In genomic region chr10:128046934-128047251, GRCh38 we compare ENCODE assay signal across 8 cellular contexts.
A peak's percentile ranks its signal among the peaks of the same experiment; 100 is the strongest.
DNase-seq lines count a peak whose midpoint lies in the region; ATAC-seq and TF ChIP-seq lines count a peak whose summit lies in the region.

No MANE protein-coding gene starts in this region.

- ATAC-seq in activated CD8-positive, alpha-beta memory T cell treated with anti-CD3 and anti-CD28 coated beads, Interleukin-2, amount 10 ng/mL, durations not matched to agents 7 days and 5 days, result no peak
- ATAC-seq in GM21528 (IDR thresholded peaks at IDR 0.05; ENCODE audit: low FRiP score, unreplicated experiment), result no peak

- H3K4me3 ChIP-seq in stomach, result peak overlapping the region in 1 of 4 donors; percentile 26

- peak overlapping the region; percentile 91 for H3K27ac Mint-ChIP-seq in activated CD8-positive, alpha-beta memory T cell treated with anti-CD3 and anti-CD28 coated beads, Interleukin-2, amount 10 ng/mL, durations not matched to agents 7 days and 5 days
- H3K27ac Mint-ChIP-seq in endothelial cell (ENCODE audit: unreplicated experiment), result no peak overlapping the region

- 55 to 83% (median 69%) methylated on average over 3 to 10 of the region's 10 CpGs for WGBS in stomach, 5 donors

- H3K27ac ChIP-seq in KOPT-K1 (ENCODE audit: low read depth, low read length, poor library complexity, severe bottlenecking), result peak overlapping the region; percentile 67
- H3K27ac ChIP-seq in stomach, result peak overlapping the region in 4 of 5 donors; percentile 77 to 86 (median 78)

- H3K4me1 Mint-ChIP-seq in activated CD8-positive, alpha-beta memory T cell treated with anti-CD3 and anti-CD28 coated beads, Interleukin-2, amount 10 ng/mL, durations not matched to agents 7 days and 5 days, result peaks cover 56% of the 10 kb centered on the region
- H3K4me1 Mint-ChIP-seq in endothelial cell (ENCODE audit: unreplicated experiment), result peaks cover 54% of the 10 kb centered on the region

- TF ChIP-seq CTCF in endothelial cell (IDR thresholded peaks at IDR 0.05; ENCODE audit: unreplicated experiment) (no peak), stomach (IDR thresholded peaks at IDR 0.05) (no peak)

- H3K9me3 Mint-ChIP-seq in activated CD8-positive, alpha-beta memory T cell treated with anti-CD3 and anti-CD28 coated beads, Interleukin-2, amount 10 ng/mL, durations not matched to agents 7 days and 5 days (ENCODE audit: low read depth), result no peaks in the 10 kb centered on the region
- H3K9me3 Mint-ChIP-seq in endothelial cell (ENCODE audit: unreplicated experiment), result no peaks in the 10 kb centered on the region

- peaks cover 5 to 47% (median 24%) of the 10 kb centered on the region in 4 donors for H3K4me1 ChIP-seq in stomach

- H3K27me3 ChIP-seq in stomach, result no peaks in the 10 kb centered on the region

- H3K36me3 ChIP-seq in KOPT-K1 (ENCODE audit: insufficient read depth, low read length) (0 out of 2 replicates have a peak, but pooled peaks cover 5% of the 10 kb centered on the region), stomach (peaks cover 0 to 15% (median 9%) of the 10 kb centered on the region in 4 donors)

- intact Hi-C loops in stomach (cut with DNase I; ENCODE audit: low total_unique reads), result no loop called here

- no peaks in the 10 kb centered on the region for H3K27me3 Mint-ChIP-seq in activated CD8-positive, alpha-beta memory T cell treated with anti-CD3 and anti-CD28 coated beads, Interleukin-2, amount 10 ng/mL, durations not matched to agents 7 days and 5 days
- peaks cover 14% of the 10 kb centered on the region for H3K27me3 Mint-ChIP-seq in endothelial cell (ENCODE audit: unreplicated experiment)

- no peak for TF ChIP-seq POLR2A in stomach (IDR thresholded peaks at IDR 0.05)

- no peak for DNase-seq in activated CD8-positive, alpha-beta memory T cell treated with anti-CD3 and anti-CD28 coated beads, Interleukin-2, amount 10 ng/mL, durations not matched to agents 7 days and 5 days
- DNase-seq in activated CD8-positive, alpha-beta memory T cell treated with anti-CD3 and anti-CD28 coated beads, Interleukin-2, amount 50 U/mL, for 4 hours, result no peak
- DNase-seq in endothelial cell (ENCODE audit: low spot score) (no peak), stomach (no peak), NOMO-1 (lab: John Stamatoyannopoulos, UW; ENCODE audit: unreplicated experiment in 2 of 2) (no peak), DMS 273 treated with DMSO at 0.1 percent for 48 hours (lab: John Stamatoyannopoulos, UW) (no peak)

- TF ChIP-seq EP300 in stomach (IDR thresholded peaks at IDR 0.05), result no peak

- peak overlapping the region; percentile 79 for H3K4me3 Mint-ChIP-seq in activated CD8-positive, alpha-beta memory T cell treated with anti-CD3 and anti-CD28 coated beads, Interleukin-2, amount 10 ng/mL, durations not matched to agents 7 days and 5 days
- peak overlapping the region; percentile 90 for H3K4me3 Mint-ChIP-seq in endothelial cell (ENCODE audit: unreplicated experiment)

- H3K36me3 Mint-ChIP-seq in activated CD8-positive, alpha-beta memory T cell treated with anti-CD3 and anti-CD28 coated beads, Interleukin-2, amount 10 ng/mL, durations not matched to agents 7 days and 5 days, result peaks cover 16% of the 10 kb centered on the region
- peaks cover 42% of the 10 kb centered on the region for H3K36me3 Mint-ChIP-seq in endothelial cell (ENCODE audit: low read depth, unreplicated experiment)

- H3K9me3 ChIP-seq in KOPT-K1 (ENCODE audit: insufficient read depth, low read length, poor library complexity, severe bottlenecking) (no peaks in the 10 kb centered on the region), stomach (no peaks in the 10 kb centered on the region)

- CTCF ChIA-PET in activated CD8-positive, alpha-beta memory T cell treated with anti-CD3 and anti-CD28 coated beads, Interleukin-2, amount 10 ng/mL, durations not matched to agents 7 days and 5 days (lab: Charles Lee), result interaction anchor here (1.1 to 7.5 kb wide), 9 partner anchors 12 to 165 kb away, joined by 3 to 77 read pairs (median 6); partner anchors contain the start of genes MKI67 and PTPRE
